ENCODE assay signal across 17 cellular contexts in the genomic region with DNA sequence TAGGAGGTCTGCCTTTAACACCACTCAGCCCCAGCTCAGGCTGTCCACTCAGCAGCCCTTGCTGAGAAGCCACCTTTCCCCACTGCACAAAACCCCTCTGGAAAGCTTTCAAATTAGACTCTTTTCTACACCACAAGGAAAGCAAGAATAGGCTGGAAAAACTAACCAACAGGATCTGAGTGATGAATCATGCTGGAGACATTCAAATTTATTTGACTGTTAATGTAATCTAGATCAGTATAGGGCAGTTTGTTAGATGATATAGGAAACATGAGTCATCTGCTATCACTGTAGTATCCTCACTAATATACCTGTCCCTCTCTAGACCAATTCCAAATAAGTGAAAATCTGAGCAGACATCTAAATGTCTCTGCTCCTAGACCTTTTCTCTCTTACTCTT.
A peak's percentile ranks its signal among the peaks of the same experiment; 100 is the strongest.
DNase-seq lines count a peak whose midpoint lies in the region; ATAC-seq, FAIRE-seq and TF ChIP-seq lines count a peak whose summit lies in the region.
"Had no signal": no experiment of that assay in that cellular context is flagged by ENCODE, and none has a peak within 500 bp of the region (broad histone marks: within the 10 kb centered on the region; RNA-seq: fewer than 3 reads in every experiment).

No MANE protein-coding gene starts in this region.

- TF ChIP-seq CTCF in A673 (conservative IDR thresholded peaks at IDR 0.05; ENCODE audit: low read depth, low read length), result no peak
- no peak for TF ChIP-seq CTCF in HFFc6 (IDR thresholded peaks at IDR 0.05)
- no peak for TF ChIP-seq CTCF in astrocyte (IDR thresholded peaks at IDR 0.05; ENCODE audit: insufficient read depth, low read depth, low read length)
- TF ChIP-seq CTCF in CD8-positive, alpha-beta T cell (IDR thresholded peaks at IDR 0.05), result no peak

- H4K20me1 ChIP-seq in astrocyte (ENCODE audit: insufficient read depth, low read length), result no peaks in the 10 kb centered on the region

- DNase-seq in A673 (ENCODE audit: low spot score) (peak; percentile 40), HFFc6 (peak; percentile 33), astrocyte (ENCODE audit: low read depth) (peak; percentile 69), iris pigment epithelial cell (ENCODE audit: low read depth) (peak; percentile 53)
- no peak for DNase-seq in activated CD8-positive, alpha-beta memory T cell treated with anti-CD3 and anti-CD28 coated beads, Interleukin-2, amount 50 U/mL, for 48 hours
- DNase-seq in CD8-positive, alpha-beta T cell, result no peak
- DNase-seq: activated naive CD4-positive, alpha-beta T cell treated with anti-CD3 and anti-CD28 coated beads for 36 hours; cerebellar nuclear complex; erythroblast; lower lobe of right lung; MM.1S; NK-92 treated with Interleukin-12 subunit alpha and Interleukin-12 subunit beta, amount 100 ng/mL, for 24 hours; small intestine; substantia nigra had no signal

- H3K36me3 ChIP-seq in A673 (ENCODE audit: insufficient read depth, low read length, poor library complexity, severe bottlenecking) (no peaks in the 10 kb centered on the region), astrocyte (ENCODE audit: insufficient read depth, low read length) (no peaks in the 10 kb centered on the region)
- no peaks in the 10 kb centered on the region for H3K36me3 ChIP-seq in CD8-positive, alpha-beta T cell (ENCODE audit: insufficient read depth, low read length)
- H3K36me3 ChIP-seq: lower lobe of right lung had no signal

- no TSS peak for BruUV-seq in A673 (replicated peaks; lab: Mats Ljungman, UMichigan)

- H3K4me3 Mint-ChIP-seq in HFFc6 (no peak overlapping the region), astrocyte (ENCODE audit: unreplicated experiment) (no peak overlapping the region)
- no peak overlapping the region for H3K4me3 Mint-ChIP-seq in CD8-positive, alpha-beta T cell
- H3K4me3 Mint-ChIP-seq: activated naive CD4-positive, alpha-beta T cell treated with anti-CD3 and anti-CD28 coated beads for 36 hours; WTC11 had no signal

- peaks cover 10% of the 10 kb centered on the region for H3K4me1 ChIP-seq in A673 (ENCODE audit: insufficient read depth, low read length, poor library complexity, severe bottlenecking)
- H3K4me1 ChIP-seq in astrocyte (ENCODE audit: insufficient read depth, low read length), result peaks cover 14% of the 10 kb centered on the region
- H3K4me1 ChIP-seq in CD8-positive, alpha-beta T cell (ENCODE audit: insufficient read depth, low read length), result no peaks in the 10 kb centered on the region
- H3K4me1 ChIP-seq: lower lobe of right lung had no signal

- H3K27me3 Mint-ChIP-seq in HFFc6 (ENCODE audit: insufficient read depth), result no peaks in the 10 kb centered on the region; the same call in none of the 2 replicates
- H3K27me3 Mint-ChIP-seq in astrocyte (ENCODE audit: low read depth, unreplicated experiment), result no peaks in the 10 kb centered on the region
- peaks cover 5% of the 10 kb centered on the region for H3K27me3 Mint-ChIP-seq in CD8-positive, alpha-beta T cell (ENCODE audit: low read depth)

- POLR2A ChIA-PET in A673 (lab: Charles Lee; ENCODE audit: low non-redundant PET), result no interaction called here
- POLR2A ChIA-PET in CD8-positive, alpha-beta T cell (lab: Charles Lee), result interaction anchor here (1.5 kb wide), 1 partner anchor 21 kb away, joined by 3 read pairs; no protein-coding TSS in a partner anchor

- no peak overlapping the region for H3K4me2 ChIP-seq in astrocyte (ENCODE audit: low read length)

- H3K4me3 ChIP-seq in A673 (ENCODE audit: low read depth, low read length, poor library complexity, severe bottlenecking), result no peak overlapping the region
- no peak overlapping the region for H3K4me3 ChIP-seq in astrocyte (ENCODE audit: insufficient read depth, low read depth, low read length)
- H3K4me3 ChIP-seq in CD8-positive, alpha-beta T cell (ENCODE audit: low read depth, low read length), result no peak overlapping the region
- H3K4me3 ChIP-seq: lower lobe of right lung had no signal

- H3K27me3 ChIP-seq in A673 (replicated peaks; ENCODE audit: insufficient read depth, low read depth, low read length, poor library complexity), result no peaks in the 10 kb centered on the region
- no peaks in the 10 kb centered on the region for H3K27me3 ChIP-seq in astrocyte (ENCODE audit: insufficient read depth, low read length)
- H3K27me3 ChIP-seq in CD8-positive, alpha-beta T cell (ENCODE audit: insufficient read depth, low read length), result no peaks in the 10 kb centered on the region

- H3K9me3 Mint-ChIP-seq in HFFc6 (no peaks in the 10 kb centered on the region; the same call in 1 of the 2 replicates), astrocyte (ENCODE audit: unreplicated experiment) (peaks cover 2% of the 10 kb centered on the region)
- no peaks in the 10 kb centered on the region for H3K9me3 Mint-ChIP-seq in CD8-positive, alpha-beta T cell
- H3K9me3 Mint-ChIP-seq: activated naive CD4-positive, alpha-beta T cell treated with anti-CD3 and anti-CD28 coated beads for 36 hours had no signal

- H3K4me1 Mint-ChIP-seq in HFFc6 (ENCODE audit: low read depth) (peaks cover 20% of the 10 kb centered on the region), astrocyte (ENCODE audit: low read depth, unreplicated experiment) (peaks cover 14% of the 10 kb centered on the region)
- no peaks in the 10 kb centered on the region for H3K4me1 Mint-ChIP-seq in CD8-positive, alpha-beta T cell (ENCODE audit: low read depth)
- H3K4me1 Mint-ChIP-seq: WTC11 had no signal

- no peak overlapping the region for H3K9ac ChIP-seq in astrocyte (ENCODE audit: low read length)

- intact Hi-C loops in A673 (cut with micrococcal nuclease; ENCODE audit: unreplicated experiment), result no loop called here
- intact Hi-C loops in CD8-positive, alpha-beta T cell (cut with DNase I, micrococcal nuclease), result no loop called here

- H2AFZ ChIP-seq in astrocyte (ENCODE audit: low read depth, low read length), result no peak overlapping the region

- ATAC-seq in GM18867 (IDR thresholded peaks at IDR 0.05; ENCODE audit: unreplicated experiment) (no peak), GM21390 (IDR thresholded peaks at IDR 0.05; ENCODE audit: unreplicated experiment) (no peak)
- ATAC-seq in CD8-positive, alpha-beta T cell, result no peak
- ATAC-seq: lower lobe of right lung, WTC11 had no signal

- FAIRE-seq in astrocyte (lab: Jason Lieb, UNC), result peak; percentile 69
- FAIRE-seq: small intestine had no signal

- CTCF ChIA-PET in A673 (lab: Charles Lee), result no interaction called here
- CTCF ChIA-PET in CD8-positive, alpha-beta T cell (lab: Charles Lee), result no interaction called here

- H3K27ac Mint-ChIP-seq in HFFc6, result no peak overlapping the region
- peak overlapping the region; percentile 3 for H3K27ac Mint-ChIP-seq in astrocyte (ENCODE audit: unreplicated experiment)
- H3K27ac Mint-ChIP-seq in CD8-positive, alpha-beta T cell, result no peak overlapping the region
- H3K27ac Mint-ChIP-seq: activated naive CD4-positive, alpha-beta T cell treated with anti-CD3 and anti-CD28 coated beads for 36 hours; WTC11 had no signal

- no peak overlapping the region for H3K27ac ChIP-seq in A673 (ENCODE audit: low read depth, low read length, poor library complexity, severe bottlenecking)
- no peak overlapping the region for H3K27ac ChIP-seq in astrocyte (ENCODE audit: low read depth, low read length)
- no peak overlapping the region for H3K27ac ChIP-seq in CD8-positive, alpha-beta T cell (ENCODE audit: low read depth, low read length)
- H3K27ac ChIP-seq: lower lobe of right lung had no signal

- H3K79me2 ChIP-seq in astrocyte (ENCODE audit: insufficient read depth, low read length), result no peaks in the 10 kb centered on the region

- no peaks in the 10 kb centered on the region for H3K9me3 ChIP-seq in A673 (ENCODE audit: low read depth, low read length, poor library complexity, severe bottlenecking)
- no peaks in the 10 kb centered on the region for H3K9me3 ChIP-seq in astrocyte (ENCODE audit: insufficient read depth, low read depth, low read length)
- H3K9me3 ChIP-seq in CD8-positive, alpha-beta T cell (ENCODE audit: low read length), result no peaks in the 10 kb centered on the region
- H3K9me3 ChIP-seq: lower lobe of right lung had no signal

- no peaks in the 10 kb centered on the region for H3K36me3 Mint-ChIP-seq in HFFc6 (ENCODE audit: low read depth)
- no peaks in the 10 kb centered on the region for H3K36me3 Mint-ChIP-seq in astrocyte (ENCODE audit: low read depth, unreplicated experiment)
- H3K36me3 Mint-ChIP-seq in CD8-positive, alpha-beta T cell, result no peaks in the 10 kb centered on the region

Comparison
In these comparisons a context has a peak if more than half of its experiments do, and no peak if none do; other contexts are left out.
1. DNase-seq: peak in A673 (single experiment), HFFc6 (single experiment), astrocyte (single experiment) and iris pigment epithelial cell (single experiment); none in activated CD8-positive, alpha-beta memory T cell treated with anti-CD3 and anti-CD28 coated beads, Interleukin-2, amount 50 U/mL, for 48 hours (single experiment) and CD8-positive, alpha-beta T cell (0 of 7).